Comparison of ENCODE assay signal across 22 cellular contexts in the genomic region with DNA sequence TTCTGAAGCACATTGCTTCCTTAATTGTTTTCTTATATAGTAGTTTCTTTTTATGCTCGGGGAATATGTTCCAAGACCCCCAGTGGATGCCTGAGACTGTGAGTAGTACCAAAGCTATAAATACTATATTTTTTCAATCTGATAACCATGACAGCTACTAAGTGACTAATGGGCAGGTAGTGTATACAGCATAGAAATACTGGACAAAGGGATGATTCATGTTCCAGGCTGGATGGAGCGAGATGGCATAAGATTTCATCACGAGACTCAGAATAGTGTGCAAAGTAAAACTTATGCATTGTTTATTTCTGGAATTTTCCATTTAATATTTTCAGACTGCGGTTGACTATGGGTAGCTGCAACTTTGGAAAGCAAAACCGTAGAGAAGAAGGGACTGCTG. TPM values are rescaled to one million over a fixed set of nuclear protein-coding genes. Genes with fewer than 3 reads are reported as not detected.
"Had no signal": no experiment of that assay in that cellular context is flagged by ENCODE, and none has a peak within 500 bp of the region (broad histone marks: within the 10 kb centered on the region; RNA-seq: fewer than 3 reads in every experiment).

No MANE protein-coding gene starts in this region.

- H3K36me3 Mint-ChIP-seq: activated naive CD8-positive, alpha-beta T cell; natural killer cell; stimulated activated naive B cell treated with anti-CD40 and anti-IgM and Interleukin-4, amounts not matched to agents 10 μg/mL and 1 μg/mL and 100 μg/mL, for 72 hours had no signal

- DNase-seq: activated T-cell treated with anti-CD3 and anti-CD28 coated beads, Interleukin-2, amount 50 U/mL, for 1 hour; adrenal gland; cerebellar nuclear complex; cortex of kidney; endodermal cell; foreskin fibroblast; kidney glomerular epithelial cell; left ventricle myocardium superior; midbrain; natural killer cell; retina; sigmoid colon; stimulated activated CD4-positive, alpha-beta T cell treated with anti-CD3 and anti-CD28 coated beads, Interleukin-15, amount 100 ng/mL, for 24 hours; stimulated activated naive B cell treated with anti-CD40 and anti-IgM and Interleukin-4, amounts not matched to agents 10 μg/mL and 1 μg/mL and 100 μg/mL, for 72 hours; transverse colon had no signal

- ATAC-seq: activated T-helper 17 cell treated with anti-CD3 and anti-CD28 coated beads, Interleukin-2, amount 50 U/mL, for 72 hours; left ventricle myocardium superior; natural killer cell; stimulated activated naive B cell treated with anti-CD40 and anti-IgM and Interleukin-4, amounts not matched to agents 10 μg/mL and 1 μg/mL and 100 μg/mL, for 72 hours had no signal

- H3K4me1 Mint-ChIP-seq: activated T-helper 17 cell treated with anti-CD3 and anti-CD28 coated beads, Interleukin-2, amount 50 U/mL, for 72 hours; endodermal cell; natural killer cell; stimulated activated naive B cell treated with anti-CD40 and anti-IgM and Interleukin-4, amounts not matched to agents 10 μg/mL and 1 μg/mL and 100 μg/mL, for 72 hours had no signal

- H3K27ac Mint-ChIP-seq: activated naive CD8-positive, alpha-beta T cell; activated T-helper 17 cell treated with anti-CD3 and anti-CD28 coated beads, Interleukin-2, amount 50 U/mL, for 72 hours; endodermal cell; natural killer cell; progenitor cell of endocrine pancreas; stimulated activated naive B cell treated with anti-CD40 and anti-IgM and Interleukin-4, amounts not matched to agents 10 μg/mL and 1 μg/mL and 100 μg/mL, for 72 hours had no signal

- H3K9me3 Mint-ChIP-seq: activated T-helper 17 cell treated with anti-CD3 and anti-CD28 coated beads, Interleukin-2, amount 50 U/mL, for 72 hours; endodermal cell; natural killer cell; stimulated activated naive B cell treated with anti-CD40 and anti-IgM and Interleukin-4, amounts not matched to agents 10 μg/mL and 1 μg/mL and 100 μg/mL, for 72 hours had no signal

- H3K4me3 Mint-ChIP-seq: activated naive CD8-positive, alpha-beta T cell; activated T-helper 17 cell treated with anti-CD3 and anti-CD28 coated beads, Interleukin-2, amount 50 U/mL, for 72 hours; endodermal cell; natural killer cell; stimulated activated naive B cell treated with anti-CD40 and anti-IgM and Interleukin-4, amounts not matched to agents 10 μg/mL and 1 μg/mL and 100 μg/mL, for 72 hours had no signal

- H3K27me3 Mint-ChIP-seq: activated naive CD8-positive, alpha-beta T cell had no signal

RNA-seq across cellular contexts. Expression of gene OLFM4, which starts 47.9 kb away (rescaled TPM):
- total RNA-seq: activated T-helper 17 cell treated with anti-CD3 and anti-CD28 coated beads, Interleukin-2, amount 50 U/mL, for 72 hours; endodermal cell; epithelial cell of proximal tubule; fibroblast of lung; natural killer cell; osteocyte; progenitor cell of endocrine pancreas; smooth muscle cell had no signal
